ENCODE assay signal across 32 cellular contexts in the genomic region with DNA sequence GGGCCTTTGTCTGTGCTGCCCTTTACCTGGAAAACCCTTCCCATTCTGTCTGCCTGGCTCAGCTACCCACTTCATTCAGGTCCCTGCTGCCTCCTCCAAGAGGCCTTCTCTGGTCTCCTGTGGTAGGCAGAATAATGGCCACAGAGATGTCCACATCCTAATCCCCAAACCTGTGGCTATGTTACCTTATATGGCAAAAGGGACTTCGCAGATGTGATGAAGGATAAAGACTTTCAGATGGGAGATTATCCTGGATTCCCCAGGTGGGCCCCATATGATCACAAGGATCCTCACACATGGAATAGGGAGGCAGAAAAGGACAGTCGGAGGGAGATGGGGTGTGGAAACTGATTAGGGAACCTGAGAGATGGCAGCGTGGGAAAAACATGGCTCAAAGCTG. TPM values are rescaled to one million over a fixed set of nuclear protein-coding genes. Genes with fewer than 3 reads are reported as not detected.
DNase-seq lines count a peak whose midpoint lies in the region; ATAC-seq and TF ChIP-seq lines count a peak whose summit lies in the region.
"Had no signal": no experiment of that assay in that cellular context is flagged by ENCODE, and none has a peak within 500 bp of the region (broad histone marks: within the 10 kb centered on the region; RNA-seq: fewer than 3 reads in every experiment).

No MANE protein-coding gene starts in this region.

- no peak for TF ChIP-seq EP300 in gastroesophageal sphincter (IDR thresholded peaks at IDR 0.05)

- no peak overlapping the region for H3K27ac ChIP-seq in gastroesophageal sphincter
- H3K27ac ChIP-seq: 22Rv1, C4-2B, esophagus squamous epithelium, foreskin keratinocyte, heart left ventricle, Peyer's patch, testis had no signal

- TF ChIP-seq POLR2A in gastroesophageal sphincter (IDR thresholded peaks at IDR 0.05), result no peak

- 79 to 100% methylated on average over 1 to 2 of the region's 3 CpGs for WGBS in gastroesophageal sphincter (ENCODE audit: low coverage in 1 of 2), 2 donors

- no peaks in the 10 kb centered on the region for H3K9me3 Mint-ChIP-seq in stimulated activated naive CD8-positive, alpha-beta T cell treated with anti-CD3 and anti-CD28 coated beads, Interleukin-15, Interleukin-2, amounts not matched to agents 100 ng/mL and 50 ng/mL, for 24 hours
- H3K9me3 Mint-ChIP-seq in endothelial cell (ENCODE audit: unreplicated experiment), result no peaks in the 10 kb centered on the region
- H3K9me3 Mint-ChIP-seq: dendritic cell treated with granulocyte-macrophage colony-stimulating factor and Interleukin-4, amounts not matched to agents 40 ng/mL and 50 ng/mL, for 4 days had no signal

- no peak overlapping the region for H3K4me3 ChIP-seq in gastroesophageal sphincter
- H3K4me3 ChIP-seq: esophagus squamous epithelium, heart left ventricle, Peyer's patch, testis had no signal

- TF ChIP-seq CTCF in endothelial cell (IDR thresholded peaks at IDR 0.05; ENCODE audit: unreplicated experiment) (no peak), gastroesophageal sphincter (IDR thresholded peaks at IDR 0.05) (no peak)

- ATAC-seq in stimulated activated naive CD8-positive, alpha-beta T cell treated with anti-CD3 and anti-CD28 coated beads, Interleukin-15, Interleukin-2, amounts not matched to agents 100 U/mL and 50 U/mL, for 24 hours, result no peak
- ATAC-seq in HG03439 (IDR thresholded peaks at IDR 0.05; ENCODE audit: unreplicated experiment) (no peak), gastroesophageal sphincter (no peak)
- ATAC-seq: foreskin keratinocyte, HCT116, heart left ventricle, left ventricle myocardium superior had no signal

- H3K36me3 ChIP-seq in gastroesophageal sphincter, result no peaks in the 10 kb centered on the region
- H3K36me3 ChIP-seq: esophagus squamous epithelium, heart left ventricle, Peyer's patch had no signal

- H3K27me3 Mint-ChIP-seq in stimulated activated naive CD8-positive, alpha-beta T cell treated with anti-CD3 and anti-CD28 coated beads, Interleukin-15, Interleukin-2, amounts not matched to agents 100 ng/mL and 50 ng/mL, for 24 hours, result no peaks in the 10 kb centered on the region
- peaks cover 11% of the 10 kb centered on the region for H3K27me3 Mint-ChIP-seq in endothelial cell (ENCODE audit: unreplicated experiment)

- no peaks in the 10 kb centered on the region for H3K9me3 ChIP-seq in gastroesophageal sphincter
- H3K9me3 ChIP-seq: esophagus squamous epithelium, heart left ventricle, Peyer's patch, testis had no signal

- H3K27ac Mint-ChIP-seq in stimulated activated naive CD8-positive, alpha-beta T cell treated with anti-CD3 and anti-CD28 coated beads, Interleukin-15, Interleukin-2, amounts not matched to agents 100 ng/mL and 50 ng/mL, for 24 hours, result peak overlapping the region; percentile 53
- H3K27ac Mint-ChIP-seq in endothelial cell (ENCODE audit: unreplicated experiment), result no peak overlapping the region
- H3K27ac Mint-ChIP-seq: dendritic cell treated with granulocyte-macrophage colony-stimulating factor and Interleukin-4, amounts not matched to agents 40 ng/mL and 50 ng/mL, for 4 days had no signal

- H3K4me1 Mint-ChIP-seq in stimulated activated naive CD8-positive, alpha-beta T cell treated with anti-CD3 and anti-CD28 coated beads, Interleukin-15, Interleukin-2, amounts not matched to agents 100 ng/mL and 50 ng/mL, for 24 hours (ENCODE audit: low read depth), result peaks cover 72% of the 10 kb centered on the region
- H3K4me1 Mint-ChIP-seq in endothelial cell (ENCODE audit: unreplicated experiment), result no peaks in the 10 kb centered on the region

- H3K4me1 ChIP-seq in gastroesophageal sphincter, result no peaks in the 10 kb centered on the region
- H3K4me1 ChIP-seq: esophagus squamous epithelium, heart left ventricle, testis had no signal

- no peak overlapping the region for H3K4me3 Mint-ChIP-seq in stimulated activated naive CD8-positive, alpha-beta T cell treated with anti-CD3 and anti-CD28 coated beads, Interleukin-15, Interleukin-2, amounts not matched to agents 100 ng/mL and 50 ng/mL, for 24 hours
- peak overlapping the region; percentile 44 for H3K4me3 Mint-ChIP-seq in endothelial cell (ENCODE audit: unreplicated experiment)
- H3K4me3 Mint-ChIP-seq: dendritic cell treated with granulocyte-macrophage colony-stimulating factor and Interleukin-4, amounts not matched to agents 40 ng/mL and 50 ng/mL, for 4 days had no signal

- H3K36me3 Mint-ChIP-seq in stimulated activated naive CD8-positive, alpha-beta T cell treated with anti-CD3 and anti-CD28 coated beads, Interleukin-15, Interleukin-2, amounts not matched to agents 100 ng/mL and 50 ng/mL, for 24 hours (ENCODE audit: low read depth), result peaks cover 70% of the 10 kb centered on the region
- H3K36me3 Mint-ChIP-seq in endothelial cell (ENCODE audit: low read depth, unreplicated experiment), result no peaks in the 10 kb centered on the region

- DNase-seq in NCI-H82 (lab: John Stamatoyannopoulos, UW), result peak; percentile 24
- DNase-seq in NCI-H82 treated with DMSO at 0.1 percent for 48 hours (lab: John Stamatoyannopoulos, UW; ENCODE audit: unreplicated experiment), result no peak
- DNase-seq in stimulated activated naive CD8-positive, alpha-beta T cell treated with anti-CD3 and anti-CD28 coated beads, Interleukin-15, Interleukin-2, amounts not matched to agents 100 U/mL and 50 U/mL, for 24 hours, result no peak
- no peak for DNase-seq in endothelial cell (ENCODE audit: low spot score)
- no peak for DNase-seq in inferior parietal cortex (ENCODE audit: extremely low spot score)
- DNase-seq: activated CD8-positive, alpha-beta memory T cell treated with anti-CD3 and anti-CD28 coated beads, Interleukin-2, amount 50 U/mL, for 4 hours; activated effector memory CD4-positive, alpha-beta T cell treated with anti-CD3 and anti-CD28 coated beads, Interleukin-2, amount 50 U/mL, for 16 hours; central memory CD4-positive, alpha-beta T cell; DND-41; esophagus squamous epithelium; foreskin keratinocyte; GF-D8; heart left ventricle; kidney; left ventricle myocardium superior; NCI-H146; NCI-H2107; NCI-H345; NCI-H69; Peyer's patch; SHP77 treated with DMSO at 0.1 percent for 48 hours; stimulated activated CD4-positive, alpha-beta T cell treated with anti-CD3 and anti-CD28 coated beads, Interleukin-15, amount 100 ng/mL, for 24 hours; stimulated activated CD4-positive, alpha-beta T cell treated with anti-CD3 and anti-CD28 coated beads, Interleukin-4, amount 100 ng/mL, for 4 hours; testis had no signal

- peaks cover 17% of the 10 kb centered on the region for H3K27me3 ChIP-seq in gastroesophageal sphincter
- H3K27me3 ChIP-seq: Peyer's patch, testis had no signal

RNA-seq across cellular contexts. Expression of a gene that starts 14.2 kb away (rescaled TPM):
- total RNA-seq in endothelial cell (ENCODE audit: unreplicated experiment), result 1.8 TPM
- 1 to 10 TPM in 2 of 4 donors, under 1 TPM in 2; 0.62 to 2.0 (median 1.3) TPM for total RNA-seq in gastroesophageal sphincter
- total RNA-seq: foreskin keratinocyte, LHCN-M2 had no signal
